39 cellular contexts compared by ENCODE assay signal in the genomic region with DNA sequence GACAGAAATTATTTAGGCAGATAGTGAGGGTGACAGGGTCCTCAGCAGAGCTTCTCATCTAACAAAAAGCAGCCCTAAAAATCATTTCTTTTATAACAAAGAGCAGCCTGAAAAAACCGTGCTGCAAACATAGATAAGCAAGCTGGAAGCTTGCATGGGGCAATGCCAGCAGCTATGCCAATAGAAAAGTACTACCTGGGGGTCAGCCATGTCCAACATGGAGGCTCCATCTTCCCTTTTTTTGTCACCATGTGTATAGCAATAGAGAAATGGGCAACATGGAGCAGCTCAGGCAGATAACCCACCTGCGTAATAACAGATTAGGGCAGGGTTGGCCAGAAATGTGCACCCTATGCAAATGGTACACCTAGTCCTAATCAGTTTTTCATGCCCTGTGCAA. TPM values are rescaled to one million over a fixed set of nuclear protein-coding genes. Genes with fewer than 3 reads are reported as not detected.
"Had no signal": no experiment of that assay in that cellular context is flagged by ENCODE, and none has a peak within 500 bp of the region (broad histone marks: within the 10 kb centered on the region; RNA-seq: fewer than 3 reads in every experiment).

No MANE protein-coding gene starts in this region.

- H3K36me3 ChIP-seq: adrenal gland, ascending aorta, brain microvascular endothelial cell, breast epithelium, cardiac muscle cell had no signal

- DNase-seq: activated effector memory CD4-positive, alpha-beta T cell treated with anti-CD3 and anti-CD28 coated beads, Interleukin-2, amount 50 U/mL, for 16 hours; activated effector memory CD4-positive, alpha-beta T cell treated with Interleukin-2 at 50 U/mL for 16 hours; activated gamma-delta T cell; activated gamma-delta T cell treated with Interleukin-2 at 50 U/mL for 16 hours; activated naive CD4-positive, alpha-beta T cell; activated naive CD4-positive, alpha-beta T cell treated with anti-CD3 and anti-CD28 coated beads for 36 hours; activated naive CD4-positive, alpha-beta T cell treated with anti-CD3 and anti-CD28 coated beads, Interleukin-2, amount 10 ng/mL, durations not matched to agents 7 days and 5 days; activated naive CD4-positive, alpha-beta T cell treated with anti-CD3 and anti-CD28 coated beads, Interleukin-2, amount 50 U/mL, for 16 hours; activated naive CD4-positive, alpha-beta T cell treated with Interleukin-2 at 50 U/mL for 16 hours; activated naive CD8-positive, alpha-beta T cell treated with anti-CD3 and anti-CD28 coated beads for 36 hours; activated naive CD8-positive, alpha-beta T cell treated with anti-CD3 and anti-CD28 coated beads, Interleukin-2, amount 10 ng/mL, durations not matched to agents 7 days and 5 days; activated naive CD8-positive, alpha-beta T cell treated with anti-CD3 and anti-CD28 coated beads, Interleukin-2, amount 50 U/mL, for 24 hours; activated T-cell treated with anti-CD3 and anti-CD28 coated beads, Interleukin-2, amount 50 U/mL, for 1 hour; activated T-cell treated with anti-CD3 and anti-CD28 coated beads, Interleukin-2, amount 50 U/mL, for 24 hours; activated T-cell treated with anti-CD3 and anti-CD28 coated beads, Interleukin-2, amount 50 U/mL, for 4 hours; activated T-cell treated with anti-CD3 and anti-CD28 coated beads, Interleukin-2, amount 50 U/mL, for 48 hours; activated T-cell treated with anti-CD3 and anti-CD28 coated beads, Interleukin-2, amount 50 U/mL, for 72 hours; adrenal gland; amniotic stem cell; amygdala; anterior cingulate cortex; aorta; body of pancreas; brain microvascular endothelial cell; caudate nucleus; central memory CD4-positive, alpha-beta T cell; cerebellar nuclear complex had no signal

- H3K27ac ChIP-seq: adrenal gland, ascending aorta, body of pancreas, brain microvascular endothelial cell, breast epithelium, cardiac muscle cell had no signal

- FAIRE-seq: astrocyte, bronchial epithelial cell had no signal

- H3K4me3 ChIP-seq: adrenal gland, ascending aorta, body of pancreas, breast epithelium, cardiac muscle cell had no signal

- H3K27me3 ChIP-seq: adrenal gland, ascending aorta, body of pancreas, breast epithelium, cardiac muscle cell had no signal

- H3K9me3 ChIP-seq: adrenal gland, ascending aorta, body of pancreas had no signal

- ATAC-seq: activated naive CD4-positive, alpha-beta T cell treated with anti-CD3 and anti-CD28 coated beads, Interleukin-2, amount 50 U/mL, for 72 hours; activated naive CD8-positive, alpha-beta T cell treated with anti-CD3 and anti-CD28 coated beads, Interleukin-2, amount 50 U/mL, for 24 hours; activated T-cell treated with anti-CD3 and anti-CD28 coated beads, Interleukin-2, amount 50 U/mL, for 4 hours; activated T-cell treated with anti-CD3 and anti-CD28 coated beads, Interleukin-2, amount 50 U/mL, for 72 hours; activated T-helper 17 cell treated with anti-CD3 and anti-CD28 coated beads, Interleukin-2, amount 50 U/mL, for 72 hours; body of pancreas had no signal

- H3K4me1 ChIP-seq: adrenal gland, ascending aorta, body of pancreas, breast epithelium had no signal

RNA-seq across cellular contexts. Expression of gene IGLL5, which starts 57.4 kb away (rescaled TPM):
- total RNA-seq: activated naive CD4-positive, alpha-beta T cell treated with anti-CD3 and anti-CD28 coated beads for 36 hours; activated naive CD4-positive, alpha-beta T cell treated with anti-CD3 and anti-CD28 coated beads, Interleukin-2, amount 50 U/mL, for 72 hours; activated naive CD8-positive, alpha-beta T cell treated with anti-CD3 and anti-CD28 coated beads, Interleukin-2, amount 10 ng/mL, durations not matched to agents 7 days and 5 days; activated T-cell treated with anti-CD3 and anti-CD28 coated beads, Interleukin-2, amount 50 U/mL, for 72 hours; activated T-helper 1 cell treated with anti-CD3 and anti-CD28 coated beads, Interleukin-12 subunit alpha, Interleukin-12 subunit beta, Interleukin-2, Interleukin-4 antibody, amounts not matched to agents 30 ng/mL and 10 ng/mL and 1 ng/mL, durations not matched to agents 14 hours and 24 hours and 36 hours; activated T-helper 17 cell treated with anti-CD3 and anti-CD28 coated beads, Interleukin-2, amount 50 U/mL, for 72 hours; activated T-helper 2 cell treated with anti-CD3 and anti-CD28 coated beads, Interferon-gamma antibody, Interleukin-2, Interleukin-4, amounts not matched to agents 10 μg/mL and 5 μg/mL and 100 μg/mL, durations not matched to agents 14 hours and 24 hours and 36 hours; astrocyte; bronchial epithelial cell; cardiac muscle cell; cardiac septum; cerebellum; chondrocyte had no signal
- polyA plus RNA-seq: cardiac muscle cell had no signal
